Comparison of ENCODE assay signal across 8 cellular contexts in the genomic region with DNA sequence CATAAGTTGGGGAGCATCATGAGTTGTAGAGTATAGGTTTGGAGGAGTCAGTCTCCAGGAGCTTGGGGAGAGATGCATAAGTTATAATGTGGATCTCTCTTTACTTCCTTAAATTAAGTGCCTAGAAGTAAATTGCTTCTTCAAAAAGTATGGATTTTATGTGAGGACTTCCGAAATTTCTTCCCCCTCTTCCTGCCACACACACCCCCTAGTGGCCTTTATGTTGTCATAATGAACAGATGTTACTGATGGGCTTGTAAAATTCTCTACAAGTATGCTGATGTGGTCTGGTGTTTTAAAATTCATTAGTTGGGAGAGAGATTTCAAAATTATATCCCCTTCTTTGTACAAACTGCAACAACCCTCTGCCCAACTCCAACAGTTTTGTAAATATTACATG. TPM values are rescaled to one million over a fixed set of nuclear protein-coding genes. Genes with fewer than 3 reads are reported as not detected.
DNase-seq lines count a peak whose midpoint lies in the region; ATAC-seq, FAIRE-seq and TF ChIP-seq lines count a peak whose summit lies in the region.

No MANE protein-coding gene starts in this region.

- H3K9me2 ChIP-seq in MM.1S (replicated peaks; ENCODE audit: insufficient read depth, low read length), result no peaks in the 10 kb centered on the region

- no peaks in the 10 kb centered on the region for H3K9me1 ChIP-seq in K562 (ENCODE audit: control insufficient read depth, insufficient read depth, low read length)

- TF ChIP-seq EP300 in K562 (IDR thresholded peaks at IDR 0.05; ENCODE audit: low read length), result no peak

- H3K27ac ChIP-seq in MM.1S (ENCODE audit: low read length), result no peak overlapping the region
- H3K27ac ChIP-seq in K562 (ENCODE audit: extremely low read depth, low read depth, low read length), result no peak overlapping the region
- H3K27ac ChIP-seq in small intestine (ENCODE audit: low read depth in 1 of 2, low read length in 1 of 2), result no peak overlapping the region
- H3K27ac ChIP-seq in thyroid gland, result no peak overlapping the region

- no peaks in the 10 kb centered on the region for H3K27me3 ChIP-seq in MM.1S (replicated peaks; ENCODE audit: insufficient read depth, low read length)
- no peaks in the 10 kb centered on the region for H3K27me3 ChIP-seq in K562 (ENCODE audit: control insufficient read depth in 2 of 2, insufficient read depth in 2 of 2, low read length in 2 of 2)
- no peaks in the 10 kb centered on the region for H3K27me3 ChIP-seq in small intestine (ENCODE audit: control insufficient read depth in 2 of 2, insufficient read depth in 2 of 2, low read length in 2 of 2)
- no peaks in the 10 kb centered on the region for H3K27me3 ChIP-seq in thyroid gland

- WGBS in K562 (ENCODE audit: insufficient coverage, low coverage, missing lambda C conversion rate), result 17% methylated on average over 1 of the region's 1 CpG
- 32 to 41% methylated on average over 1 of the region's 1 CpG for WGBS in lower leg skin, 2 donors
- WGBS in small intestine, 3 donors, result 47 to 60% (median 57%) methylated on average over 1 of the region's 1 CpG
- 42 to 43% methylated on average over 1 of the region's 1 CpG for WGBS in thyroid gland, 2 donors

- peak; percentile 35; the same call in 2 of the 3 replicates for ATAC-seq in K562

- CTCF ChIA-PET in K562 (lab: Yijun Ruan, JAX; ENCODE audit: low intra/inter-chr PET ratio), result no interaction called here

- no peaks in the 10 kb centered on the region for H3K9me3 ChIP-seq in MM.1S (replicated peaks; ENCODE audit: insufficient read depth, low read length)
- no peaks in the 10 kb centered on the region for H3K9me3 ChIP-seq in K562 (replicated peaks; ENCODE audit: control insufficient read depth, insufficient read depth, low read depth, low read length)
- H3K9me3 ChIP-seq in small intestine (ENCODE audit: control insufficient read depth, low read depth), result no peaks in the 10 kb centered on the region
- H3K9me3 ChIP-seq in thyroid gland, result no peaks in the 10 kb centered on the region

- no peaks in the 10 kb centered on the region for H3F3A ChIP-seq in MM.1S (ENCODE audit: insufficient read depth, low read length)

- TF ChIP-seq RAD21 in K562 (CRISPR knock-in tag; conservative IDR thresholded peaks at IDR 0.05 in 1 of 2, IDR thresholded peaks at IDR 0.05 in 1 of 2), result peak; percentile 33 to 43

- H4K20me1 ChIP-seq in MM.1S (ENCODE audit: insufficient read depth, low read length), result no peaks in the 10 kb centered on the region
- H4K20me1 ChIP-seq in K562 (replicated peaks; ENCODE audit: control insufficient read depth, insufficient read depth, low read length), result 0 out of 2 replicates have a peak, but pooled peaks cover 3% of the 10 kb centered on the region

- TF ChIP-seq POLR2A in K562 (conservative IDR thresholded peaks at IDR 0.05) (no peak), lower leg skin (IDR thresholded peaks at IDR 0.05) (no peak), thyroid gland (IDR thresholded peaks at IDR 0.05) (no peak)

- DNase-seq in DMS153 (lab: John Stamatoyannopoulos, UW) (peak; percentile 3), MM.1S (peak; percentile 24), K562 (ENCODE audit: extremely low read depth in 1 of 4, low spot score in 3 of 4) (peak; percentile 38 to 53 (median 41)), myocyte (ENCODE audit: low read depth) (peak; percentile 30), lower leg skin (ENCODE audit: low spot score in 2 of 2) (no peak), small intestine (no peak), NCI-H774 (lab: John Stamatoyannopoulos, UW) (no peak), thyroid gland (no peak)

- H3K4me2 ChIP-seq in MM.1S (ENCODE audit: low read depth, low read length), result no peak overlapping the region
- peak overlapping the region; percentile 38; the same call in 1 of the 2 replicates for H3K4me2 ChIP-seq in K562 (ENCODE audit: insufficient read depth, low read length)

- H3K4me3 ChIP-seq in MM.1S (ENCODE audit: low read length) (no peak overlapping the region), K562 (no peak overlapping the region), lower leg skin (ENCODE audit: low read depth, poor library complexity, severe bottlenecking) (no peak overlapping the region), small intestine (ENCODE audit: low read depth in 1 of 2, low read length in 2 of 2) (no peak overlapping the region), thyroid gland (replicated peaks in 1 of 3) (no peak overlapping the region)

- POLR2A ChIA-PET in K562 (lab: Yijun Ruan, JAX), result no interaction called here

- in situ Hi-C loops in K562 (cut with MboI), result loop anchor here (25.0 kb wide), 1 partner anchor 396 kb away; no protein-coding TSS in a partner anchor

- peak; percentile 49 for TF ChIP-seq CTCF in MM.1S (IDR thresholded peaks at IDR 0.05; ENCODE audit: low read length)
- TF ChIP-seq CTCF in K562 (IDR thresholded peaks at IDR 0.05 in 2 of 3, conservative IDR thresholded peaks at IDR 0.05 in 1 of 3; ENCODE audit: insufficient read depth in 2 of 3, low read depth in 1 of 3, low read length in 3 of 3), result peak; percentile 37 to 64 (median 58); a peak in 5 of 6 replicates
- TF ChIP-seq CTCF in lower leg skin (IDR thresholded peaks at IDR 0.05), result no peak
- peak in 2 of 6 experiments; percentile 23 to 31 for TF ChIP-seq CTCF in thyroid gland (IDR thresholded peaks at IDR 0.05)

- H3K4me1 ChIP-seq in MM.1S (ENCODE audit: low read length), result peaks cover 12% of the 10 kb centered on the region
- peaks cover 3 to 9% of the 10 kb centered on the region in 2 experiments; a peak in 3 of 5 replicates for H3K4me1 ChIP-seq in K562 (replicated peaks in 1 of 2; ENCODE audit: control insufficient read depth in 2 of 2, insufficient read depth in 2 of 2, low read length in 2 of 2)
- H3K4me1 ChIP-seq in small intestine (ENCODE audit: control insufficient read depth in 2 of 2, insufficient read depth in 1 of 2, low read depth in 1 of 2, low read length in 1 of 2), result peaks cover 0 to 2% of the 10 kb centered on the region in 2 donors
- H3K4me1 ChIP-seq in thyroid gland, result peaks cover 13% of the 10 kb centered on the region in 2 donors

- peak; percentile 40 for FAIRE-seq in K562 (lab: Jason Lieb, UNC)
- FAIRE-seq in small intestine (lab: Jason Lieb, UNC), result no peak

- peak overlapping the region; percentile 19; the same call in 1 of the 2 replicates for H2AFZ ChIP-seq in MM.1S (ENCODE audit: low read length)
- H2AFZ ChIP-seq in K562 (ENCODE audit: low read depth, low read length), result peak overlapping the region; percentile 97

- peaks cover 24% of the 10 kb centered on the region for H3K79me2 ChIP-seq in MM.1S (ENCODE audit: low read length)
- H3K79me2 ChIP-seq in K562 (ENCODE audit: control insufficient read depth, insufficient read depth, low read length), result peaks cover 26% of the 10 kb centered on the region

- intact Hi-C loops in K562 (cut with micrococcal nuclease), result loop anchor here (5.0 kb wide), 2 partner anchors 141 to 401 kb away; no protein-coding TSS in a partner anchor
- intact Hi-C loops in lower leg skin (cut with DNase I; ENCODE audit: low total_unique reads), result no loop called here
- intact Hi-C loops in thyroid gland (cut with DNase I), result loop anchor here (5.0 kb wide), 1 partner anchor 406 kb away; no protein-coding TSS in a partner anchor

- no TSS peak for BruUV-seq in K562 (replicated peaks; lab: Mats Ljungman, UMichigan)

- no peaks in the 10 kb centered on the region for H3K36me3 ChIP-seq in MM.1S (replicated peaks; ENCODE audit: insufficient read depth, low read length)
- H3K36me3 ChIP-seq in K562 (ENCODE audit: control insufficient read depth, insufficient read depth, low read length), result peaks cover 8% of the 10 kb centered on the region; the same call in 2 of the 3 replicates
- peaks cover 0 to under 1% of the 10 kb centered on the region in 2 donors for H3K36me3 ChIP-seq in small intestine (ENCODE audit: control insufficient read depth in 2 of 2, insufficient read depth in 2 of 2, low read length in 2 of 2)
- H3K36me3 ChIP-seq in thyroid gland, result no peaks in the 10 kb centered on the region

- no peak overlapping the region for H3K9ac ChIP-seq in MM.1S (ENCODE audit: low read length)
- H3K9ac ChIP-seq in K562 (ENCODE audit: insufficient read depth in 1 of 2, low read depth in 2 of 2, low read length in 2 of 2), result no peak overlapping the region

TF ChIP-seq in K562, 482 proteins besides CTCF, POLR2A, EP300 and RAD21 (continues in another document):
- TF ChIP-seq PML (IDR thresholded peaks at IDR 0.05; ENCODE audit: low read length) (no peak), CEBPB (tag; IDR thresholded peaks at IDR 0.05) (0 out of 2 replicates have a peak, but pooled peaks have one; percentile 13), SMC3 (conservative IDR thresholded peaks at IDR 0.05; ENCODE audit: insufficient read depth, low read depth, low read length) (0 out of 2 replicates have a peak, but pooled peaks have one; percentile 7), MIER1 (IDR thresholded peaks at IDR 0.05; ENCODE audit: low read depth) (no peak), WHSC1 (IDR thresholded peaks at IDR 0.05; ENCODE audit: low read length) (no peak), SP1 (CRISPR knock-in tag; IDR thresholded peaks at IDR 0.05) (no peak), CREM (IDR thresholded peaks at IDR 0.05; ENCODE audit: low read depth) (0 out of 2 replicates have a peak, but pooled peaks have one; percentile 7)

RNA-seq across cellular contexts. Expression of gene METTL14, which starts 2.3 kb away (rescaled TPM):
- total RNA-seq in K562 (2011; cell fraction: chromatin; rRNA removed; ENCODE audit: low replicate concordance), result 17.7 and 37.4 TPM in 2 replicates
- total RNA-seq in K562 (2011; cell fraction: nucleolus; rRNA removed), result 7.2 and 10.0 TPM in 2 replicates
- total RNA-seq in K562 (2011; cell fraction: nucleoplasm; rRNA removed), result 9.6 and 11.1 TPM in 2 replicates
- total RNA-seq in K562 (2014; rRNA removed) (20.2 and 20.4 TPM in 2 replicates), K562 (2014; rRNA removed; fragmentation: Illumina TruSeq; extraction: Trizol) (30.7 and 36.0 TPM in 2 replicates), K562 (2015; rRNA removed; fragmentation: Illumina TruSeq; extraction: Trizol) (28.2 and 42.4 TPM in 2 replicates), K562 (2021) (33.9 and 41.0 TPM in 2 replicates), myocyte (51.1 and 57.0 TPM in 2 replicates), lower leg skin (10 to 100 TPM; 24.0 to 48.8 (median 47.9) TPM), thyroid gland (10 to 100 TPM; 16.0 to 67.8 (median 40.7) TPM)
- polyA plus RNA-seq in K562 (2011; rRNA removed) (20.7 and 27.7 TPM in 2 replicates), K562 (2014; fragmentation: Illumina TruSeq; extraction: Trizol) (26.8 and 32.9 TPM in 2 replicates), K562 (2014; fragmentation: Nextera tagmentation; extraction: Ambion mirVana) (10 to 100 TPM; 16.7 to 27.2 TPM), K562 (2014; rRNA removed) (23.4 and 30.5 TPM in 2 replicates), small intestine (10 to 100 TPM in 1 of 3 donors, 1 to 10 TPM in 2; 5.9 to 10.5 (median 9.1) TPM)
- polyA plus RNA-seq in K562 (2011; cell fraction: cytosol; rRNA removed), result 3.9 and 8.4 TPM in 2 replicates
- 13.7 and 14.9 TPM in 2 replicates for polyA plus RNA-seq in K562 (2011; cell fraction: nucleus; rRNA removed)
- 13.0 and 16.8 TPM in 2 replicates for polyA plus RNA-seq in K562 (2012)
- 24.4 and 28.2 TPM in 2 replicates for polyA minus RNA-seq in K562 (2011; rRNA and poly(A)+ RNA removed)
- 4.3 and 5.8 TPM in 2 replicates for polyA minus RNA-seq in K562 (2011; cell fraction: cytosol; rRNA and poly(A)+ RNA removed)
- 12.0 and 22.4 TPM in 2 replicates for polyA minus RNA-seq in K562 (2011; cell fraction: nucleus; rRNA and poly(A)+ RNA removed)
- 11.0 TPM for polyA plus RNA-seq in myocyte (2012)

Comparison
In these comparisons a context has a peak if more than half of its experiments do, and no peak if none do; other contexts are left out.
1. DNase-seq: peak in DMS153 (single experiment), MM.1S (single experiment), K562 (4 of 4) and myocyte (single experiment); none in lower leg skin (0 of 2), small intestine (single experiment), NCI-H774 (single experiment) and thyroid gland (0 of 2).
2. CTCF ChIP-seq: peak in MM.1S (single experiment) and K562 (3 of 3); none in lower leg skin (0 of 3).